In the genomic region with DNA sequence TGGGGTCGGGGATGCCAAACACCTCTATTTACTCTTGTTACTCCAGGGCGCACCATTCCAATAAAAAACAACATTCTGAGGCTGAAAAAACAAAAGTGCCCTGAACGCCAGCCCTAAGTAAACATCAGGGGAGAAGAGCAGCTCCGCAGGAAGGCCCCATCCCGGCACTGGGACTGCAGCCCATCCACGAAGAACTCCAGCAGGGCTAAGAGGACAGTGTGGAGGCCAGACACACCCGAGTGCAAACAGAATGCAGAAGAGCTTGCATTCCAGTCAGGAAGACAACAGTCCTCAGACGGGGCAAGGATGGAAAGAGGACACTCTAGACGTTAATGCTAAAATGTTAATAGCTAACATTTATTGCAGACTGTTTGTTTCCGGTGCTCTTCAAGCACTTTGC, we compare ENCODE assay signal across 1 cellular context.
TF ChIP-seq lines count a peak whose summit lies in the region.

No MANE protein-coding gene starts in this region.

TF ChIP-seq in HCT116, 20 proteins besides CTCF, POLR2A, EP300 and RAD21 (continued from another document):
- TF ChIP-seq ATF3 (IDR thresholded peaks at IDR 0.05) (no peak), EZH2phosphoT487 (IDR thresholded peaks at IDR 0.05; ENCODE audit: borderline replicate concordance) (no peak), REST (IDR thresholded peaks at IDR 0.05; ENCODE audit: low read depth) (no peak), CBX3 (IDR thresholded peaks at IDR 0.05; ENCODE audit: low read depth) (no peak), JUND (IDR thresholded peaks at IDR 0.05) (no peak)
- TF ChIP-seq, protein P1, sequence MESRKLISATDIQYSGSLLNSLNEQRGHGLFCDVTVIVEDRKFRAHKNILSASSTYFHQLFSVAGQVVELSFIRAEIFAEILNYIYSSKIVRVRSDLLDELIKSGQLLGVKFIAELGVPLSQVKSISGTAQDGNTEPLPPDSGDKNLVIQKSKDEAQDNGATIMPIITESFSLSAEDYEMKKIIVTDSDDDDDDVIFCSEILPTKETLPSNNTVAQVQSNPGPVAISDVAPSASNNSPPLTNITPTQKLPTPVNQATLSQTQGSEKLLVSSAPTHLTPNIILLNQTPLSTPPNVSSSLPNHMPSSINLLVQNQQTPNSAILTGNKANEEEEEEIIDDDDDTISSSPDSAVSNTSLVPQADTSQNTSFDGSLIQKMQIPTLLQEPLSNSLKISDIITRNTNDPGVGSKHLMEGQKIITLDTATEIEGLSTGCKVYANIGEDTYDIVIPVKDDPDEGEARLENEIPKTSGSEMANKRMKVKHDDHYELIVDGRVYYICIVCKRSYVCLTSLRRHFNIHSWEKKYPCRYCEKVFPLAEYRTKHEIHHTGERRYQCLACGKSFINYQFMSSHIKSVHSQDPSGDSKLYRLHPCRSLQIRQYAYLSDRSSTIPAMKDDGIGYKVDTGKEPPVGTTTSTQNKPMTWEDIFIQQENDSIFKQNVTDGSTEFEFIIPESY (IDR thresholded peaks at IDR 0.05; ENCODE audit: extremely low read depth, insufficient replicate concordance, low read length) = no peak
